Comparison of ENCODE assay signal across 15 cellular contexts in genomic region chr15:32918481-32919026, GRCh38.
DNase-seq lines count a peak whose midpoint lies in the region; ATAC-seq and TF ChIP-seq lines count a peak whose summit lies in the region.
"Had no signal": no experiment of that assay in that cellular context is flagged by ENCODE, and none has a peak within 500 bp of the region (broad histone marks: within the 10 kb centered on the region; RNA-seq: fewer than 3 reads in every experiment).

No MANE protein-coding gene starts in this region.

- H3K4me1 Mint-ChIP-seq in WTC11 (peaks cover 15% of the 10 kb centered on the region), nephron progenitor cell (peaks cover 24% of the 10 kb centered on the region), natural killer cell (no peaks in the 10 kb centered on the region)

- TF ChIP-seq CTCF in AG10803 (conservative IDR thresholded peaks at IDR 0.05; ENCODE audit: low read length) (no peak), WTC11 (IDR thresholded peaks at IDR 0.05) (no peak), nephron progenitor cell (IDR thresholded peaks at IDR 0.05) (no peak), coronary artery (IDR thresholded peaks at IDR 0.05) (no peak), natural killer cell (IDR thresholded peaks at IDR 0.05) (no peak)

- ATAC-seq in WTC11 (peak; percentile 71), HG03097 (IDR thresholded peaks at IDR 0.05; ENCODE audit: low FRiP score, unreplicated experiment) (no peak), HG03469 (IDR thresholded peaks at IDR 0.05; ENCODE audit: unreplicated experiment) (no peak), natural killer cell (no peak)

- no peak overlapping the region for H3K27ac Mint-ChIP-seq in WTC11
- H3K27ac Mint-ChIP-seq in nephron progenitor cell: peak overlapping the region; percentile 53
- H3K27ac Mint-ChIP-seq in natural killer cell: no peak overlapping the region
- H3K27ac Mint-ChIP-seq: CD4-positive, alpha-beta T cell had no signal

- CTCF ChIA-PET in WTC11 (lab: Charles Lee): interaction anchor here (0.6 to 1.4 kb wide), 3 partner anchors 18 to 38 kb away, joined by 3 to 4 read pairs (median 4); no protein-coding TSS in a partner anchor

- H3K27me3 Mint-ChIP-seq in WTC11 (ENCODE audit: low read depth): no peaks in the 10 kb centered on the region
- H3K27me3 Mint-ChIP-seq in nephron progenitor cell (ENCODE audit: low read depth, poor library complexity): peaks cover 6% of the 10 kb centered on the region
- peaks cover 8 to 19% of the 10 kb centered on the region in 2 donors for H3K27me3 Mint-ChIP-seq in natural killer cell (ENCODE audit: low read depth in 2 of 2)

- intact Hi-C loops in natural killer cell (cut with micrococcal nuclease): no loop called here

- H3K4me3 Mint-ChIP-seq in WTC11 (no peak overlapping the region), nephron progenitor cell (no peak overlapping the region), natural killer cell (no peak overlapping the region)
- H3K4me3 Mint-ChIP-seq: CD4-positive, alpha-beta T cell had no signal

- peak; percentile 34 for DNase-seq in AG10803 (ENCODE audit: low read depth)
- no peak for DNase-seq in WTC11 (ENCODE audit: low spot score)
- peak; percentile 67 for DNase-seq in fibroblast of peridontal ligament (ENCODE audit: extremely low read depth)
- DNase-seq in nephron progenitor cell: no peak
- no peak for DNase-seq in coronary artery (ENCODE audit: low spot score)
- no peak for DNase-seq in natural killer cell
- DNase-seq: CD4-positive, alpha-beta T cell; DMS79; GDM1; NCI-H1694; NCI-H345; NCI-H526 treated with DMSO at 0.1 percent for 48 hours; OCI-M1 had no signal

- H3K4me3 ChIP-seq in AG10803 (ENCODE audit: low read length) (no peak overlapping the region), coronary artery (no peak overlapping the region)

- no peak overlapping the region for H3K27ac ChIP-seq in coronary artery

- H3K36me3 Mint-ChIP-seq in WTC11: no peaks in the 10 kb centered on the region
- peaks cover 19% of the 10 kb centered on the region for H3K36me3 Mint-ChIP-seq in nephron progenitor cell (ENCODE audit: low read depth)
- no peaks in the 10 kb centered on the region for H3K36me3 Mint-ChIP-seq in natural killer cell

- H3K9me3 Mint-ChIP-seq in WTC11 (no peaks in the 10 kb centered on the region), nephron progenitor cell (no peaks in the 10 kb centered on the region), natural killer cell (no peaks in the 10 kb centered on the region)
- H3K9me3 Mint-ChIP-seq: CD4-positive, alpha-beta T cell had no signal

- POLR2A ChIA-PET in WTC11 (lab: Charles Lee): interaction anchor here (0.6 kb wide), 1 partner anchor 11 kb away, joined by 3 read pairs; no protein-coding TSS in a partner anchor

TF ChIP-seq in WTC11, 78 proteins besides CTCF, POLR2A, EP300 and RAD21 (continues in another document):
- TF ChIP-seq MXD4 (CRISPR knock-in tag; IDR thresholded peaks at IDR 0.05; ENCODE audit: borderline replicate concordance): no peak
- no peak for TF ChIP-seq OVOL2 (CRISPR knock-in tag; IDR thresholded peaks at IDR 0.05; ENCODE audit: borderline replicate concordance)
- no peak for TF ChIP-seq CREM (CRISPR knock-in tag; IDR thresholded peaks at IDR 0.05)
- TF ChIP-seq E2F1 (CRISPR knock-in tag; IDR thresholded peaks at IDR 0.05): no peak
- TF ChIP-seq RELA (CRISPR knock-in tag; IDR thresholded peaks at IDR 0.05; ENCODE audit: borderline replicate concordance): no peak
- no peak for TF ChIP-seq AR (CRISPR knock-in tag; IDR thresholded peaks at IDR 0.05)
- no peak for TF ChIP-seq ATF1 (CRISPR knock-in tag; IDR thresholded peaks at IDR 0.05)
- TF ChIP-seq ZNF671 (CRISPR knock-in tag; IDR thresholded peaks at IDR 0.05): no peak
- TF ChIP-seq E2F4 (CRISPR knock-in tag; IDR thresholded peaks at IDR 0.05; ENCODE audit: borderline replicate concordance, low read depth): no peak
- no peak for TF ChIP-seq ZNF396 (CRISPR knock-in tag; IDR thresholded peaks at IDR 0.05; ENCODE audit: borderline replicate concordance)
- TF ChIP-seq USF2 (CRISPR knock-in tag; IDR thresholded peaks at IDR 0.05): no peak
- no peak for TF ChIP-seq NR3C1 (CRISPR knock-in tag; conservative IDR thresholded peaks at IDR 0.05; ENCODE audit: low read depth)
- no peak for TF ChIP-seq ZNF416 (CRISPR knock-in tag; IDR thresholded peaks at IDR 0.05)
- no peak for TF ChIP-seq ZBTB21 (CRISPR knock-in tag; IDR thresholded peaks at IDR 0.05; ENCODE audit: borderline replicate concordance)
- TF ChIP-seq ZNF281 (CRISPR knock-in tag; IDR thresholded peaks at IDR 0.05): no peak
- TF ChIP-seq ZNF219 (CRISPR knock-in tag; IDR thresholded peaks at IDR 0.05; ENCODE audit: borderline replicate concordance): no peak
- no peak for TF ChIP-seq PRRX2 (CRISPR knock-in tag; IDR thresholded peaks at IDR 0.05)

Comparison
In these comparisons a context has a peak if more than half of its experiments do, and no peak if none do; other contexts are left out.
1. DNase-seq: peak in AG10803 (single experiment) and fibroblast of peridontal ligament (single experiment); none in WTC11 (single experiment), nephron progenitor cell (single experiment), coronary artery (single experiment) and natural killer cell (single experiment).